In the genomic region with DNA sequence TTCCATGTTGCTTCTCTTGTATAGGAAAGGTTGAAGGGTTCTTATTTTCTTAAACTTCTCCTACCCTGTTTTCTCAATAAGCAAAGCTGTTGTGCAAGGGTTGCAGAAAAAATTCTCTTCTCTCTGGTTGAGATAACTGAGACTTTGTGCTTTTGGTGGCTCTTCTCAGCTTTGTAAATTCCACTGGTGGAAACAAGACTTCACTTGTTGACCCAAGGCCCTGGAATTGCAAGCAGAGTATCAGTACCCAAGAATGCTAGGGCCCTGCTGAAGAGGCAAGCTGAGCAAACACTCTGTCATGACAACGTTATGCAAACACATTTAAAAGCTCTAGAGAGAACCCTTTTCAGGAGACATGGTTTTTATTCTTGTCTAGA, we compare ENCODE assay signal across 15 cellular contexts.
A peak's percentile ranks its signal among the peaks of the same experiment; 100 is the strongest.
DNase-seq lines count a peak whose midpoint lies in the region; ATAC-seq and TF ChIP-seq lines count a peak whose summit lies in the region.
"Had no signal": no experiment of that assay in that cellular context is flagged by ENCODE, and none has a peak within 500 bp of the region (broad histone marks: within the 10 kb centered on the region; RNA-seq: fewer than 3 reads in every experiment).

No MANE protein-coding gene starts in this region.

- H3K4me3 ChIP-seq in adipocyte (ENCODE audit: low read length) (no peak overlapping the region), left ventricle myocardium inferior (no peak overlapping the region), sigmoid colon (no peak overlapping the region)
- H3K4me3 ChIP-seq: testis had no signal

- intact Hi-C loops in left ventricle myocardium inferior (cut with micrococcal nuclease) (no loop called here), sigmoid colon (cut with DNase I) (no loop called here)

- H3K27me3 ChIP-seq in adipocyte (replicated peaks; ENCODE audit: control insufficient read depth, insufficient read depth, low read length) (no peaks in the 10 kb centered on the region), left ventricle myocardium inferior (ENCODE audit: low read depth) (no peaks in the 10 kb centered on the region), sigmoid colon (no peaks in the 10 kb centered on the region)
- H3K27me3 ChIP-seq: testis had no signal

- peaks cover 0 to 5% of the 10 kb centered on the region in 2 donors for H3K4me1 Mint-ChIP-seq in natural killer cell treated with Interleukin-12 subunit alpha and Interleukin-12 subunit beta and Interleukin-15 and Interleukin-18, amount 100 ng/mL, for 72 hours (ENCODE audit: low read depth in 2 of 2)
- H3K4me1 Mint-ChIP-seq: activated naive CD4-positive, alpha-beta T cell treated with anti-CD3 and anti-CD28 coated beads, Interleukin-2, amount 50 U/mL, for 24 hours had no signal

- peak overlapping the region; percentile 63 for H3K27ac ChIP-seq in left ventricle myocardium inferior (replicated peaks)
- peak overlapping the region; percentile 33 to 66 (median 58) for H3K27ac ChIP-seq in sigmoid colon
- H3K27ac ChIP-seq: HL-60 had no signal

- H3K27me3 Mint-ChIP-seq in natural killer cell treated with Interleukin-12 subunit alpha and Interleukin-12 subunit beta and Interleukin-15 and Interleukin-18, amount 100 ng/mL, for 72 hours = peaks cover 4 to 5% of the 10 kb centered on the region in 2 donors
- H3K27me3 Mint-ChIP-seq: activated CD4-positive, alpha-beta memory T cell treated with anti-CD3 and anti-CD28 coated beads for 36 hours; activated naive CD4-positive, alpha-beta T cell treated with anti-CD3 and anti-CD28 coated beads, Interleukin-2, amount 50 U/mL, for 24 hours; T-helper 17 cell had no signal

- no peak overlapping the region for H3K27ac Mint-ChIP-seq in natural killer cell treated with Interleukin-12 subunit alpha and Interleukin-12 subunit beta and Interleukin-15 and Interleukin-18, amount 100 ng/mL, for 72 hours
- H3K27ac Mint-ChIP-seq: activated CD4-positive, alpha-beta memory T cell treated with anti-CD3 and anti-CD28 coated beads for 36 hours; activated naive CD4-positive, alpha-beta T cell treated with anti-CD3 and anti-CD28 coated beads, Interleukin-2, amount 50 U/mL, for 24 hours; progenitor cell of endocrine pancreas; T-helper 17 cell had no signal

- TF ChIP-seq POLR2A in sigmoid colon (IDR thresholded peaks at IDR 0.05) = no peak

- peak; percentile 84 for DNase-seq in EH (ENCODE audit: low read depth)
- DNase-seq in adipocyte (ENCODE audit: low read depth) = peak; percentile 68
- no peak for DNase-seq in left ventricle myocardium inferior
- no peak for DNase-seq in sigmoid colon
- DNase-seq in D341Med (ENCODE audit: low spot score) = no peak
- no peak for DNase-seq in natural killer cell treated with Interleukin-12 subunit alpha and Interleukin-12 subunit beta and Interleukin-15 and Interleukin-18, amount 100 ng/mL, for 72 hours (ENCODE audit: low spot score)
- DNase-seq: activated CD4-positive, alpha-beta memory T cell treated with anti-CD3 and anti-CD28 coated beads for 36 hours; Calu3; kidney glomerular epithelial cell; T-helper 17 cell; testis had no signal

- TF ChIP-seq CTCF in left ventricle myocardium inferior (IDR thresholded peaks at IDR 0.05; ENCODE audit: borderline replicate concordance) (no peak), sigmoid colon (IDR thresholded peaks at IDR 0.05) (no peak)

- peaks cover 20% of the 10 kb centered on the region for H3K4me1 ChIP-seq in adipocyte (ENCODE audit: control insufficient read depth, insufficient read depth, low read length)
- H3K4me1 ChIP-seq in left ventricle myocardium inferior = peaks cover 29% of the 10 kb centered on the region
- H3K4me1 ChIP-seq in sigmoid colon = peaks cover 0 to 39% (median 30%) of the 10 kb centered on the region in 4 donors

- no peak for ATAC-seq in HG03025 (IDR thresholded peaks at IDR 0.05; ENCODE audit: low FRiP score, unreplicated experiment)
- ATAC-seq in natural killer cell treated with Interleukin-12 subunit alpha and Interleukin-12 subunit beta and Interleukin-15 and Interleukin-18, amount 100 ng/mL, for 72 hours = no peak
- ATAC-seq: T-helper 17 cell had no signal

- H3K36me3 Mint-ChIP-seq in natural killer cell treated with Interleukin-12 subunit alpha and Interleukin-12 subunit beta and Interleukin-15 and Interleukin-18, amount 100 ng/mL, for 72 hours = peaks cover 18% of the 10 kb centered on the region

- no peaks in the 10 kb centered on the region for H3K9me3 Mint-ChIP-seq in natural killer cell treated with Interleukin-12 subunit alpha and Interleukin-12 subunit beta and Interleukin-15 and Interleukin-18, amount 100 ng/mL, for 72 hours
- H3K9me3 Mint-ChIP-seq: activated CD4-positive, alpha-beta memory T cell treated with anti-CD3 and anti-CD28 coated beads for 36 hours; activated naive CD4-positive, alpha-beta T cell treated with anti-CD3 and anti-CD28 coated beads, Interleukin-2, amount 50 U/mL, for 24 hours had no signal

- WGBS in sigmoid colon, 2 donors = 48 to 71% methylated on average over 1 of the region's 1 CpG

- no peak for TF ChIP-seq EP300 in sigmoid colon (IDR thresholded peaks at IDR 0.05)

- H3K4me3 Mint-ChIP-seq in natural killer cell treated with Interleukin-12 subunit alpha and Interleukin-12 subunit beta and Interleukin-15 and Interleukin-18, amount 100 ng/mL, for 72 hours = no peak overlapping the region
- H3K4me3 Mint-ChIP-seq: activated CD4-positive, alpha-beta memory T cell treated with anti-CD3 and anti-CD28 coated beads for 36 hours; activated naive CD4-positive, alpha-beta T cell treated with anti-CD3 and anti-CD28 coated beads, Interleukin-2, amount 50 U/mL, for 24 hours; T-helper 17 cell had no signal

- no peaks in the 10 kb centered on the region for H3K9me3 ChIP-seq in adipocyte (ENCODE audit: control insufficient read depth, low read length)
- H3K9me3 ChIP-seq in left ventricle myocardium inferior (replicated peaks) = no peaks in the 10 kb centered on the region
- no peaks in the 10 kb centered on the region for H3K9me3 ChIP-seq in sigmoid colon
- H3K9me3 ChIP-seq: testis had no signal

- H3K9ac ChIP-seq in adipocyte (ENCODE audit: low read length) = peak overlapping the region; percentile 50

- H3K36me3 ChIP-seq in adipocyte (ENCODE audit: control insufficient read depth, insufficient read depth, low read length, severe bottlenecking) (peaks cover 27% of the 10 kb centered on the region), left ventricle myocardium inferior (peaks cover 16% of the 10 kb centered on the region), sigmoid colon (peaks cover 0 to 31% (median 4%) of the 10 kb centered on the region in 4 donors)

Comparison
In these comparisons a context has a peak if more than half of its experiments do, and no peak if none do; other contexts are left out.
1. DNase-seq: peak in EH (single experiment) and adipocyte (single experiment); none in left ventricle myocardium inferior (single experiment), sigmoid colon (single experiment), D341Med (single experiment) and natural killer cell treated with Interleukin-12 subunit alpha and Interleukin-12 subunit beta and Interleukin-15 and Interleukin-18, amount 100 ng/mL, for 72 hours (single experiment).